Comparison of ENCODE assay signal across 19 cellular contexts in the genomic region with DNA sequence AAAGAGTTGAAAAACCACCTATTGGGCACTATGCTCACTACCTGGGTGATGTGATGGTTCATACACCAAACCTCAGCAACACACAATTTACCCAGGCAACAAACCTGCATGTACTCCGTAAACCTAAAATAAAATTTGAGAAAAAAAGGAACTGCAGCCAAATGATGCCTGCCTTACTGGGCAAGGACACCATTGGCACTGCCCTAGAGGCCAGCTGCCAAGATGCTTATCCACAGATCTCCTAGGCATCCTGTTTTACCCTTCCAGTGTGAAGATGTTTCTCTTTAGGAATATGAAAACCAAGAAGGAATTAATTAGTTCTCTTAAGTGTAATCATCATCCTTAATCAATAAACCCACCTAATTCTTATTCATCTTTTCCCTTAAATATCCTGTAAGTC.
DNase-seq lines count a peak whose midpoint lies in the region; ATAC-seq and TF ChIP-seq lines count a peak whose summit lies in the region.
"Had no signal": no experiment of that assay in that cellular context is flagged by ENCODE, and none has a peak within 500 bp of the region (broad histone marks: within the 10 kb centered on the region; RNA-seq: fewer than 3 reads in every experiment).

No MANE protein-coding gene starts in this region.

- no peaks in the 10 kb centered on the region for H3K27me3 ChIP-seq in neutrophil
- H3K27me3 ChIP-seq: BLaER1 treated with 17β-estradiol and CSF1 and Interleukin-3, amounts not matched to agents 10 nM and 100 nM had no signal

- H3K27ac ChIP-seq in neutrophil: peak overlapping the region; percentile 36
- H3K27ac ChIP-seq: 22Rv1; A549; BLaER1 treated with 17β-estradiol and CSF1 and Interleukin-3, amounts not matched to agents 10 nM and 100 nM; C4-2B had no signal

- H3K9me3 ChIP-seq in neutrophil: no peaks in the 10 kb centered on the region
- H3K9me3 ChIP-seq: A549, Caco-2 had no signal

- no peaks in the 10 kb centered on the region for H3K4me1 ChIP-seq in neutrophil (ENCODE audit: control insufficient read depth in 1 of 2, insufficient read depth in 1 of 2, low read depth in 1 of 2, low read length in 1 of 2)
- H3K4me1 ChIP-seq: A549, Caco-2 had no signal

- DNase-seq in NCI-H446 (lab: John Stamatoyannopoulos, UW): peak; percentile 9 to 38
- DNase-seq in NCI-H446 treated with DMSO at 0.1 percent for 48 hours (lab: John Stamatoyannopoulos, UW): no peak
- peak; percentile 78 for DNase-seq in G401 (ENCODE audit: low spot score)
- DNase-seq in cerebellar cortex (ENCODE audit: low spot score): peak; percentile 74
- no peak for DNase-seq in NCI-H748 treated with DMSO at 0.1 percent for 48 hours (lab: John Stamatoyannopoulos, UW)
- DNase-seq: AML-193; Caco-2; Calu3; CD4-positive, alpha-beta T cell; CD8-positive, alpha-beta T cell; DMS79 treated with DMSO at 0.1 percent for 48 hours; GDM1 had no signal

- in situ Hi-C loops in G401 (cut with HindIII; ENCODE audit: low sequenced_read_pairs): no loop called here

- no peak for TF ChIP-seq CTCF in neutrophil (IDR thresholded peaks at IDR 0.05)

- ATAC-seq in GM18907 (IDR thresholded peaks at IDR 0.05; ENCODE audit: unreplicated experiment): no peak
- ATAC-seq: A549; CD8-positive, alpha-beta T cell; GM12878 had no signal

- peaks cover 79% of the 10 kb centered on the region for H3K36me3 ChIP-seq in neutrophil
- H3K36me3 ChIP-seq: BLaER1 treated with 17β-estradiol and CSF1 and Interleukin-3, amounts not matched to agents 10 nM and 100 nM had no signal

- H3K4me3 ChIP-seq in neutrophil (ENCODE audit: low read depth in 1 of 2, low read length in 1 of 2): no peak overlapping the region
- H3K4me3 ChIP-seq: A549; BLaER1 treated with 17β-estradiol and CSF1 and Interleukin-3, amounts not matched to agents 10 nM and 100 nM; GM12878 had no signal

Comparison
In these comparisons a context has a peak if more than half of its experiments do, and no peak if none do; other contexts are left out.
1. DNase-seq: peak in NCI-H446 (2 of 2), G401 (single experiment) and cerebellar cortex (single experiment); none in NCI-H446 treated with DMSO at 0.1 percent for 48 hours (single experiment) and NCI-H748 treated with DMSO at 0.1 percent for 48 hours (single experiment).